ENCODE assay signal across 9 cellular contexts in the genomic region with DNA sequence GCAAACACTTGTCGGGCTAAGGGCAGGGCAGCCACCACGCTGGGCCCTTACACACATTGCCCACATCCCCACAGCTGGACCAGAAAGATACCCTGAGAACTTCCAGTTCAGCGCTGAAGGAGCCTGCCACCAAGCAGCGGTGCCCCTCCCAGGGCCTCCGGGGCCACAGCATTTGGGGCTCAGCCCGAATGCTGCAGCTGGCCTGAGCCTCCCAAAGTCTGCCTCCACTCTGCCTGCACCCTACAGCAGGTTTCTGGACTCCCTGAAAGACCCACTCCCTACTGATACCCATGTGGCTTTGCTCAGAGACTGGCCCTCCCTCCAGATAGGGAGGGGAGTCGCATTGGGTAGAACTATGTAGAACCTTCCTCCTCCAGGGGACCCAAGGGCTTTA. TPM values are rescaled to one million over a fixed set of nuclear protein-coding genes. Genes with fewer than 3 reads are reported as not detected.
DNase-seq lines count a peak whose midpoint lies in the region; ATAC-seq and TF ChIP-seq lines count a peak whose summit lies in the region.
"Had no signal": no experiment of that assay in that cellular context is flagged by ENCODE, and none has a peak within 500 bp of the region (broad histone marks: within the 10 kb centered on the region; RNA-seq: fewer than 3 reads in every experiment).

No MANE protein-coding gene starts in this region.

- H3K36me3 ChIP-seq in subcutaneous abdominal adipose tissue (ENCODE audit: control insufficient read depth in 5 of 5, insufficient read depth in 5 of 5, low read length in 5 of 5) (peaks cover 0 to 5% (median 0%) of the 10 kb centered on the region in 5 donors), H7 (replicated peaks; ENCODE audit: control insufficient read depth, insufficient read depth, low read length) (no peaks in the 10 kb centered on the region)

- H3K36me3 Mint-ChIP-seq in activated T-cell treated with anti-CD3 and anti-CD28 coated beads, Interleukin-2, amount 50 U/mL, for 24 hours (ENCODE audit: low read depth), result peaks cover 30% of the 10 kb centered on the region
- no peaks in the 10 kb centered on the region for H3K36me3 Mint-ChIP-seq in WTC11

- H3K27me3 Mint-ChIP-seq in activated T-cell treated with anti-CD3 and anti-CD28 coated beads, Interleukin-2, amount 50 U/mL, for 24 hours, result no peaks in the 10 kb centered on the region
- no peaks in the 10 kb centered on the region for H3K27me3 Mint-ChIP-seq in WTC11 (ENCODE audit: low read depth)

- no peak for TF ChIP-seq CTCF in WTC11 (IDR thresholded peaks at IDR 0.05)
- no peak for TF ChIP-seq CTCF in foreskin fibroblast (IDR thresholded peaks at IDR 0.05; ENCODE audit: low read depth, low read length)

- H3K4me1 Mint-ChIP-seq in activated T-cell treated with anti-CD3 and anti-CD28 coated beads, Interleukin-2, amount 50 U/mL, for 24 hours (ENCODE audit: low read depth), result peaks cover 34% of the 10 kb centered on the region
- peaks cover 12% of the 10 kb centered on the region for H3K4me1 Mint-ChIP-seq in WTC11

- H3K4me3 ChIP-seq in foreskin fibroblast (ENCODE audit: low read depth in 1 of 2, low read length in 2 of 2) (peak overlapping the region; percentile 63 to 67), subcutaneous abdominal adipose tissue (ENCODE audit: low read depth in 1 of 5, low read length in 5 of 5) (peak overlapping the region in 3 of 5 donors; percentile 72 to 81 (median 77)), H7 (ENCODE audit: insufficient read depth, low read depth, low read length) (no peak overlapping the region; the same call in 1 of the 2 replicates)

- H3K9me3 ChIP-seq in subcutaneous abdominal adipose tissue (ENCODE audit: control insufficient read depth in 5 of 5, low read length in 5 of 5), result no peaks in the 10 kb centered on the region

- POLR2A ChIA-PET in WTC11 (lab: Charles Lee), result interaction anchor here (0.5 to 0.7 kb wide), 3 partner anchors 12 to 110 kb away, joined by 3 to 7 read pairs (median 4); no protein-coding TSS in a partner anchor

- peak overlapping the region; percentile 70 for H3K27ac ChIP-seq in subcutaneous abdominal adipose tissue (ENCODE audit: low read depth, low read length)

- H3K9me3 Mint-ChIP-seq in activated T-cell treated with anti-CD3 and anti-CD28 coated beads, Interleukin-2, amount 50 U/mL, for 24 hours, result no peaks in the 10 kb centered on the region
- no peaks in the 10 kb centered on the region for H3K9me3 Mint-ChIP-seq in WTC11

- ATAC-seq in WTC11 (no peak), left colon (no peak)

- H3K4me3 Mint-ChIP-seq in activated T-cell treated with anti-CD3 and anti-CD28 coated beads, Interleukin-2, amount 50 U/mL, for 24 hours, result peak overlapping the region; percentile 92
- peak overlapping the region; percentile 90 for H3K4me3 Mint-ChIP-seq in WTC11

- intact Hi-C loops in left colon (cut with DNase I, micrococcal nuclease), result no loop called here

- H3K27ac Mint-ChIP-seq in activated T-cell treated with anti-CD3 and anti-CD28 coated beads, Interleukin-2, amount 50 U/mL, for 24 hours, result peak overlapping the region; percentile 96
- no peak overlapping the region for H3K27ac Mint-ChIP-seq in WTC11

- peaks cover 7 to 37% (median 31%) of the 10 kb centered on the region in 5 donors for H3K4me1 ChIP-seq in subcutaneous abdominal adipose tissue (ENCODE audit: control insufficient read depth in 5 of 5, insufficient read depth in 5 of 5, low read length in 5 of 5)

- CTCF ChIA-PET in WTC11 (lab: Charles Lee), result interaction anchor here (2.9 kb wide), 1 partner anchor 10 kb away, joined by 7 read pairs; no protein-coding TSS in a partner anchor

- H3K27me3 ChIP-seq in subcutaneous abdominal adipose tissue (ENCODE audit: control insufficient read depth in 5 of 5, insufficient read depth in 4 of 5, low read length in 5 of 5) (no peaks in the 10 kb centered on the region), H7 (ENCODE audit: control insufficient read depth, insufficient read depth, low read length) (no peaks in the 10 kb centered on the region)

- DNase-seq in activated T-cell treated with anti-CD3 and anti-CD28 coated beads, Interleukin-2, amount 50 U/mL, for 24 hours, result peak; percentile 66
- DNase-seq in activated T-cell treated with anti-CD3 and anti-CD28 coated beads for 4 hours (no peak), WTC11 (ENCODE audit: low spot score) (no peak), foreskin fibroblast (no peak), left colon (no peak), H7 (no peak), ureter (ENCODE audit: low spot score) (no peak)

- peak overlapping the region in 3 of 5 donors; percentile 26 to 91 (median 86) for H3K9ac ChIP-seq in subcutaneous abdominal adipose tissue (ENCODE audit: low read length in 5 of 5)

TF ChIP-seq in WTC11, 78 proteins besides CTCF, POLR2A, EP300 and RAD21:
- TF ChIP-seq, protein P1, sequence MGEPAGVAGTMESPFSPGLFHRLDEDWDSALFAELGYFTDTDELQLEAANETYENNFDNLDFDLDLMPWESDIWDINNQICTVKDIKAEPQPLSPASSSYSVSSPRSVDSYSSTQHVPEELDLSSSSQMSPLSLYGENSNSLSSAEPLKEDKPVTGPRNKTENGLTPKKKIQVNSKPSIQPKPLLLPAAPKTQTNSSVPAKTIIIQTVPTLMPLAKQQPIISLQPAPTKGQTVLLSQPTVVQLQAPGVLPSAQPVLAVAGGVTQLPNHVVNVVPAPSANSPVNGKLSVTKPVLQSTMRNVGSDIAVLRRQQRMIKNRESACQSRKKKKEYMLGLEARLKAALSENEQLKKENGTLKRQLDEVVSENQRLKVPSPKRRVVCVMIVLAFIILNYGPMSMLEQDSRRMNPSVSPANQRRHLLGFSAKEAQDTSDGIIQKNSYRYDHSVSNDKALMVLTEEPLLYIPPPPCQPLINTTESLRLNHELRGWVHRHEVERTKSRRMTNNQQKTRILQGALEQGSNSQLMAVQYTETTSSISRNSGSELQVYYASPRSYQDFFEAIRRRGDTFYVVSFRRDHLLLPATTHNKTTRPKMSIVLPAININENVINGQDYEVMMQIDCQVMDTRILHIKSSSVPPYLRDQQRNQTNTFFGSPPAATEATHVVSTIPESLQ (CRISPR knock-in tag; IDR thresholded peaks at IDR 0.05), result no peak

RNA-seq across cellular contexts. Expression of a gene that starts 1.5 kb away (rescaled TPM):
- total RNA-seq in WTC11 (2021) (126 to 144 TPM (median 131 TPM) in 3 replicates), left colon (10 to 100 TPM; 16.4 to 30.4 TPM), ureter (73.6 TPM)
- total RNA-seq in H7 (2014; rRNA removed; shearing (Covaris generic)), result 180 and 204 TPM in 2 replicates

RNA-seq across cellular contexts. Expression of a gene that starts 3.3 kb away (rescaled TPM):
- total RNA-seq in WTC11 (2021) (not detected in 3 replicates), left colon (not detected), ureter (not detected)
- total RNA-seq in H7 (2014; rRNA removed; shearing (Covaris generic)), result not detected in 2 replicates
- total RNA-seq: Daoy had no signal

RNA-seq across cellular contexts. Expression of a gene that starts 27.6 kb away (rescaled TPM):
- 0.85 to 1.4 TPM (median 1.4 TPM) in 3 replicates for total RNA-seq in WTC11 (2021)
- total RNA-seq in left colon, result under 1 TPM; 0.14 to 0.67 TPM
- 0.07 and 0.11 TPM in 2 replicates for total RNA-seq in H7 (2014; rRNA removed; shearing (Covaris generic))
- not detected for total RNA-seq in ureter
- total RNA-seq: Daoy had no signal

RNA-seq across cellular contexts. Expression of a gene that starts 28.8 kb away (rescaled TPM):
- total RNA-seq in WTC11 (2021) (343 to 380 TPM (median 360 TPM) in 3 replicates), left colon (100 to 1,000 TPM; 560 to 669 TPM), ureter (665 TPM)
- 421 and 528 TPM in 2 replicates for total RNA-seq in H7 (2014; rRNA removed; shearing (Covaris generic))

RNA-seq across cellular contexts. Expression of a gene that starts 39.6 kb away (rescaled TPM):
- 200 to 247 TPM (median 203 TPM) in 3 replicates for total RNA-seq in WTC11 (2021)
- total RNA-seq in left colon, result 100 to 1,000 TPM; 447 to 500 TPM
- total RNA-seq in H7 (2014; rRNA removed; shearing (Covaris generic)), result 127 and 158 TPM in 2 replicates
- total RNA-seq in ureter, result 498 TPM
